ENCODE assay signal across 18 cellular contexts in the genomic region with DNA sequence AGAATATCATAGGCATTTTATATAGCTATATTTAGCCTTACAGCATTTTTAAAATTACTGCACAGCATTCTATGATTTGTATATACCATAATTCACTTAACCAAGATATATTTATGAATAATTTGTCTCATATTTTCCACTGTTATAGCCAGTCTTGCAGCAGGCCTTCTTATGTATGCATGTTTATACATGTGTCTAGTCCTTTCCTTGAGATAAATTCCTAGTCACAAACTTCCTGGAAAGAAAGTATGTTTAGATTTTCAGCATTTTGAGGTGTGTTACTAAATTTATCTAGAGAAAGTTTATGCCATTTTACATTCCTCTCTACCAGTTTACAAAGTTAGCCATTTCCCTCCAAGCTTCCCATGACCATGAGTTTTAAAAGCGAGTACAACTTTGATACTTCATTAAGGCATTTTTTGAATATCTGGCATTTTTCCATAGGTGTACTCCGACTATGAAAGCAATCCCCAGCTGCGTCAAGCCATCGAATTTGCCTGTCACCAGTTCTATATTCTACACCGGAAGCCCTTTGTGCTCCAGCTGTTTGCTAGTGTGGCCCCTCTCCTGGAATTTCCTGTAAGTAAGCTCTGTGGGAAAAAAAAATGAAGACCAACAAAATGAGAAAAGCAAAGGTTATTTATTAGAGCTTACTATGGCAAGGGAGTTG. TPM values are rescaled to one million over a fixed set of nuclear protein-coding genes. Genes with fewer than 3 reads are reported as not detected.
A peak's percentile ranks its signal among the peaks of the same experiment; 100 is the strongest.
DNase-seq lines count a peak whose midpoint lies in the region; ATAC-seq, FAIRE-seq and TF ChIP-seq lines count a peak whose summit lies in the region.
"Had no signal": no experiment of that assay in that cellular context is flagged by ENCODE, and none has a peak within 500 bp of the region (broad histone marks: within the 10 kb centered on the region; RNA-seq: fewer than 3 reads in every experiment).

No MANE protein-coding gene starts in this region.

- TF ChIP-seq EP300 in HepG2 (IDR thresholded peaks at IDR 0.05; ENCODE audit: low read depth in 2 of 2, low read length in 2 of 2): no peak
- TF ChIP-seq EP300 in HepG2 (CRISPR knock-in tag; IDR thresholded peaks at IDR 0.05; ENCODE audit: borderline replicate concordance): no peak

- H3K9me3 ChIP-seq in HepG2 (ENCODE audit: low read length) (no peaks in the 10 kb centered on the region), right lobe of liver (no peaks in the 10 kb centered on the region)

- no peak overlapping the region for H2AFZ ChIP-seq in HepG2 (ENCODE audit: low read length)

- H3K36me3 Mint-ChIP-seq in mesothelial cell of epicardium: no peaks in the 10 kb centered on the region
- no peaks in the 10 kb centered on the region for H3K36me3 Mint-ChIP-seq in activated CD8-positive, alpha-beta memory T cell treated with anti-CD3 and anti-CD28 coated beads, Interleukin-2, amount 10 ng/mL, durations not matched to agents 7 days and 5 days
- H3K36me3 Mint-ChIP-seq: CD4-positive, alpha-beta memory T cell had no signal

- H4K20me1 ChIP-seq in HepG2 (ENCODE audit: insufficient read depth, low read length): no peaks in the 10 kb centered on the region

- no peak for ATAC-seq in HepG2
- ATAC-seq in right lobe of liver: no peak
- no peak for ATAC-seq in HG02678 (IDR thresholded peaks at IDR 0.05; ENCODE audit: unreplicated experiment)
- ATAC-seq in activated CD8-positive, alpha-beta memory T cell treated with anti-CD3 and anti-CD28 coated beads, Interleukin-2, amount 10 ng/mL, durations not matched to agents 7 days and 5 days: no peak
- ATAC-seq: HCT116 had no signal

- no TSS peak for BruUV-seq in HepG2 (replicated peaks; lab: Mats Ljungman, UMichigan)

- CTCF ChIA-PET in HepG2 (lab: Yijun Ruan, JAX; ENCODE audit: low intra/inter-chr PET ratio, low total read pairs): no interaction called here
- CTCF ChIA-PET in activated CD8-positive, alpha-beta memory T cell treated with anti-CD3 and anti-CD28 coated beads, Interleukin-2, amount 10 ng/mL, durations not matched to agents 7 days and 5 days (lab: Charles Lee): interaction anchor here (1.4 kb wide), 1 partner anchor 18 kb away, joined by 4 read pairs; no protein-coding TSS in a partner anchor

- H3K36me3 ChIP-seq in HepG2 (replicated peaks in 1 of 2; ENCODE audit: control insufficient read depth in 1 of 2, insufficient read depth in 2 of 2, low read length in 2 of 2): no peaks in the 10 kb centered on the region
- H3K36me3 ChIP-seq in right lobe of liver: no peaks in the 10 kb centered on the region

- H3K27me3 ChIP-seq in HepG2 (ENCODE audit: control insufficient read depth in 1 of 2, insufficient read depth in 2 of 2, low read length in 2 of 2) (no peaks in the 10 kb centered on the region), right lobe of liver (no peaks in the 10 kb centered on the region)

- in situ Hi-C loops in HepG2 (cut with HindIII; ENCODE audit: extremely low pct_ligation_motif_present, low pct_unique_long_range_greater_than_20kb): no loop called here

- no peak overlapping the region for H3K9ac ChIP-seq in HepG2 (ENCODE audit: insufficient read depth, low read depth, low read length)

- TF ChIP-seq POLR2A in HepG2 (IDR thresholded peaks at IDR 0.05; ENCODE audit: insufficient read depth in 1 of 2, low read depth in 2 of 2, low read length in 2 of 2): no peak
- TF ChIP-seq POLR2A in right lobe of liver (IDR thresholded peaks at IDR 0.05): no peak

- H3K79me2 ChIP-seq in HepG2 (ENCODE audit: insufficient read depth, low read length): no peaks in the 10 kb centered on the region

- no peak overlapping the region for H3K4me3 Mint-ChIP-seq in mesothelial cell of epicardium
- no peak overlapping the region for H3K4me3 Mint-ChIP-seq in activated CD8-positive, alpha-beta memory T cell treated with anti-CD3 and anti-CD28 coated beads, Interleukin-2, amount 10 ng/mL, durations not matched to agents 7 days and 5 days
- H3K4me3 Mint-ChIP-seq: CD4-positive, alpha-beta memory T cell had no signal

- H3K4me1 Mint-ChIP-seq in mesothelial cell of epicardium: peaks cover 11% of the 10 kb centered on the region
- H3K4me1 Mint-ChIP-seq in activated CD8-positive, alpha-beta memory T cell treated with anti-CD3 and anti-CD28 coated beads, Interleukin-2, amount 10 ng/mL, durations not matched to agents 7 days and 5 days: no peaks in the 10 kb centered on the region
- H3K4me1 Mint-ChIP-seq: CD4-positive, alpha-beta memory T cell had no signal

- H3K9me3 Mint-ChIP-seq in mesothelial cell of epicardium: no peaks in the 10 kb centered on the region
- H3K9me3 Mint-ChIP-seq in activated CD8-positive, alpha-beta memory T cell treated with anti-CD3 and anti-CD28 coated beads, Interleukin-2, amount 10 ng/mL, durations not matched to agents 7 days and 5 days (ENCODE audit: low read depth): no peaks in the 10 kb centered on the region

- intact Hi-C loops in HepG2 (cut with micrococcal nuclease; ENCODE audit: unreplicated experiment) (no loop called here), right lobe of liver (cut with DNase I) (no loop called here)

- peak overlapping the region; percentile 82 for H3K27ac Mint-ChIP-seq in mesothelial cell of epicardium
- no peak overlapping the region for H3K27ac Mint-ChIP-seq in activated CD8-positive, alpha-beta memory T cell treated with anti-CD3 and anti-CD28 coated beads, Interleukin-2, amount 10 ng/mL, durations not matched to agents 7 days and 5 days
- H3K27ac Mint-ChIP-seq: CD4-positive, alpha-beta memory T cell had no signal

- FAIRE-seq in HepG2 (lab: Jason Lieb, UNC): no peak
- FAIRE-seq: D721Med had no signal

- H3K27me3 Mint-ChIP-seq in mesothelial cell of epicardium (ENCODE audit: low read depth): no peaks in the 10 kb centered on the region
- peaks cover 7% of the 10 kb centered on the region for H3K27me3 Mint-ChIP-seq in activated CD8-positive, alpha-beta memory T cell treated with anti-CD3 and anti-CD28 coated beads, Interleukin-2, amount 10 ng/mL, durations not matched to agents 7 days and 5 days

- no peak overlapping the region for H3K27ac ChIP-seq in HepG2 (ENCODE audit: extremely low read length, insufficient read depth, low read length)
- no peak overlapping the region for H3K27ac ChIP-seq in right lobe of liver

- no peak for TF ChIP-seq RAD21 in HepG2 (CRISPR knock-in tag; IDR thresholded peaks at IDR 0.05)

- DNase-seq in HepG2 (ENCODE audit: low spot score): no peak
- no peak for DNase-seq in right lobe of liver
- peak; percentile 75 to 81 for DNase-seq in dermis microvascular lymphatic vessel endothelial cell (ENCODE audit: low read depth in 2 of 2)
- no peak for DNase-seq in mesothelial cell of epicardium (ENCODE audit: low spot score in 2 of 2, unreplicated experiment in 2 of 2)
- no peak for DNase-seq in NCI-H2171 treated with DMSO at 0.1 percent for 48 hours (lab: John Stamatoyannopoulos, UW)
- DNase-seq in activated CD8-positive, alpha-beta memory T cell treated with anti-CD3 and anti-CD28 coated beads, Interleukin-2, amount 10 ng/mL, durations not matched to agents 7 days and 5 days: no peak
- DNase-seq in putamen (ENCODE audit: low spot score): no peak
- DNase-seq: 8988T; CD4-positive, alpha-beta memory T cell; DMS79 treated with DMSO at 0.1 percent for 48 hours; KBM-7; NCI-H1436 treated with DMSO at 0.1 percent for 48 hours; NCI-H2081; NCI-H510A; NCI-H774 had no signal

- no peaks in the 10 kb centered on the region for H3K4me1 ChIP-seq in HepG2 (ENCODE audit: insufficient read depth, low read length)
- H3K4me1 ChIP-seq in right lobe of liver: no peaks in the 10 kb centered on the region

- H3K4me3 ChIP-seq in HepG2 (replicated peaks in 1 of 3; ENCODE audit: insufficient read depth in 1 of 3, low read depth in 2 of 3, low read length in 3 of 3) (no peak overlapping the region), right lobe of liver (no peak overlapping the region)

- H3K4me2 ChIP-seq in HepG2 (ENCODE audit: low read depth, low read length): no peak overlapping the region

- TF ChIP-seq CTCF in HepG2 (CRISPR knock-in tag; IDR thresholded peaks at IDR 0.05): no peak
- TF ChIP-seq CTCF in right lobe of liver (IDR thresholded peaks at IDR 0.05): no peak
- no peak for TF ChIP-seq CTCF in mesothelial cell of epicardium (IDR thresholded peaks at IDR 0.05; ENCODE audit: unreplicated experiment)

- POLR2A ChIA-PET in HepG2 (lab: Yijun Ruan, JAX): no interaction called here

- WGBS in HepG2 (ENCODE audit: low lambda C conversion rate): 7% methylated on average over 5 of the region's 5 CpGs
- WGBS in right lobe of liver (ENCODE audit: insufficient coverage, low coverage, low lambda C conversion rate, missing lambda C conversion rate): 69% methylated on average over 5 of the region's 5 CpGs

RNA-seq across cellular contexts. Expression of gene RPE, which starts 59.4 kb away (rescaled TPM):
- total RNA-seq in HepG2 (2016; rRNA removed; fragmentation: Illumina TruSeq; extraction: Trizol) (107 and 166 TPM in 2 replicates), right lobe of liver (10 to 100 TPM; 21.8 to 39.9 (median 25.3) TPM), dermis microvascular lymphatic vessel endothelial cell (73.6 and 73.8 TPM in 2 replicates), mesothelial cell of epicardium (42.8 to 51.3 TPM (median 47.7 TPM) in 3 replicates)
- total RNA-seq in HepG2 (2016; cell fraction: cytosol; rRNA removed; fragmentation: Illumina TruSeq; extraction: Trizol; ENCODE audit: low read depth): 20.8 and 22.3 TPM in 2 replicates
- 106 and 176 TPM in 2 replicates for total RNA-seq in HepG2 (2016; cell fraction: insoluble cytoplasmic fraction; rRNA removed; fragmentation: Illumina TruSeq; extraction: Trizol)
- total RNA-seq in HepG2 (2016; cell fraction: membrane; rRNA removed; fragmentation: Illumina TruSeq; extraction: Trizol): 36.7 and 40.7 TPM in 2 replicates
- 73.3 and 74.7 TPM in 2 replicates for total RNA-seq in HepG2 (2016; cell fraction: nucleus; rRNA removed; fragmentation: Illumina TruSeq; extraction: Trizol)
- 57.4 and 72.3 TPM in 2 replicates for polyA plus RNA-seq in HepG2 (2011; rRNA removed)
- 102 and 104 TPM in 2 replicates for polyA plus RNA-seq in HepG2 (2011; cell fraction: cytosol; rRNA removed)
- polyA plus RNA-seq in HepG2 (2011; cell fraction: nucleus; rRNA removed): 59.9 and 66.9 TPM in 2 replicates
- 49.0 and 56.7 TPM in 2 replicates for polyA plus RNA-seq in HepG2 (2012)
- polyA plus RNA-seq in HepG2 (2016; cell fraction: cytosol; fragmentation: Illumina TruSeq; extraction: Trizol; ENCODE audit: low read depth): 8.1 and 8.6 TPM in 2 replicates
- 128 and 145 TPM in 2 replicates for polyA plus RNA-seq in HepG2 (2016; cell fraction: insoluble cytoplasmic fraction; fragmentation: Illumina TruSeq; extraction: Trizol; ENCODE audit: low read depth)
- 17.3 and 17.8 TPM in 2 replicates for polyA plus RNA-seq in HepG2 (2016; cell fraction: membrane; fragmentation: Illumina TruSeq; extraction: Trizol; ENCODE audit: low read depth)
- 52.3 and 52.5 TPM in 2 replicates for polyA plus RNA-seq in HepG2 (2016; cell fraction: nucleus; fragmentation: Illumina TruSeq; extraction: Trizol; ENCODE audit: insufficient read depth, low read depth)
- 139 and 168 TPM in 2 replicates for polyA minus RNA-seq in HepG2 (2011; rRNA and poly(A)+ RNA removed; ENCODE audit: low replicate concordance)
- 60.4 and 61.1 TPM in 2 replicates for polyA minus RNA-seq in HepG2 (2011; cell fraction: cytosol; rRNA and poly(A)+ RNA removed)
- polyA minus RNA-seq in HepG2 (2011; cell fraction: nucleus; rRNA and poly(A)+ RNA removed): 117 and 157 TPM in 2 replicates
- 10 to 100 TPM; 54.3 to 60.7 TPM for total RNA-seq in activated CD8-positive, alpha-beta memory T cell treated with anti-CD3 and anti-CD28 coated beads, Interleukin-2, amount 10 ng/mL, durations not matched to agents 7 days and 5 days

Comparison
In these comparisons a context has a peak if more than half of its experiments do, and no peak if none do; other contexts are left out.
1. DNase-seq: peak in dermis microvascular lymphatic vessel endothelial cell (2 of 2); none in HepG2 (single experiment), right lobe of liver (0 of 3), mesothelial cell of epicardium (0 of 2), NCI-H2171 treated with DMSO at 0.1 percent for 48 hours (single experiment), activated CD8-positive, alpha-beta memory T cell treated with anti-CD3 and anti-CD28 coated beads, Interleukin-2, amount 10 ng/mL, durations not matched to agents 7 days and 5 days (single experiment) and putamen (single experiment).